ENCODE assay signal across 16 cellular contexts in genomic region chr17:19013806-19014627, GRCh38. TPM values are rescaled to one million over a fixed set of nuclear protein-coding genes. Genes with fewer than 3 reads are reported as not detected.
"Had no signal": no experiment of that assay in that cellular context is flagged by ENCODE, and none has a peak within 500 bp of the region (broad histone marks: within the 10 kb centered on the region; RNA-seq: fewer than 3 reads in every experiment).

No MANE protein-coding gene starts in this region.

- H3K27me3 ChIP-seq: esophagus muscularis mucosa, stomach had no signal

- ATAC-seq: psoas muscle, sciatic nerve, WTC11 had no signal

- DNase-seq: activated CD4-positive, alpha-beta T cell treated with anti-CD3 and anti-CD28 coated beads, Interleukin-2, amount 10 ng/mL, durations not matched to agents 24 days and 14 days; activated naive CD8-positive, alpha-beta T cell treated with anti-CD3 and anti-CD28 coated beads, Interleukin-2, amount 10 ng/mL, durations not matched to agents 7 days and 5 days; hippocampal formation; stimulated activated CD4-positive, alpha-beta T cell treated with anti-CD3 and anti-CD28 coated beads, Interleukin-1b, Interleukin-23, amount 100 ng/mL, for 48 hours; stomach; SW 1271 had no signal

- H3K36me3 ChIP-seq: esophagus muscularis mucosa, stomach had no signal

- H3K9me3 ChIP-seq: esophagus muscularis mucosa, psoas muscle, stomach had no signal

- H3K4me1 ChIP-seq: esophagus muscularis mucosa, psoas muscle had no signal

- H3K4me3 ChIP-seq: dorsolateral prefrontal cortex, esophagus muscularis mucosa, lung, psoas muscle, stomach had no signal

- H3K27ac ChIP-seq: dorsolateral prefrontal cortex, esophagus muscularis mucosa, psoas muscle, stomach had no signal

RNA-seq across cellular contexts. Expression of gene FAM83G, which starts 9.5 kb away (rescaled TPM):
- polyA plus RNA-seq: neural cell had no signal

RNA-seq across cellular contexts. Expression of gene GRAP, which starts 32.7 kb away (rescaled TPM):
- total RNA-seq: fibroblast of villous mesenchyme, myocyte, osteoblast had no signal
